ENCODE assay signal across 15 cellular contexts in genomic region chr12:122942609-122943008, GRCh38. TPM values are rescaled to one million over a fixed set of nuclear protein-coding genes. Genes with fewer than 3 reads are reported as not detected.
DNase-seq lines count a peak whose midpoint lies in the region; ATAC-seq and TF ChIP-seq lines count a peak whose summit lies in the region.
"Had no signal": no experiment of that assay in that cellular context is flagged by ENCODE, and none has a peak within 500 bp of the region (broad histone marks: within the 10 kb centered on the region; RNA-seq: fewer than 3 reads in every experiment).

No MANE protein-coding gene starts in this region.

- CTCF ChIA-PET in SK-N-SH (lab: Yijun Ruan, JAX), result interaction anchor here (1.3 kb wide), 1 partner anchor 82 kb away, joined by 4 read pairs; no protein-coding TSS in a partner anchor

- no peak for TF ChIP-seq EP300 in SK-N-SH (IDR thresholded peaks at IDR 0.05; ENCODE audit: borderline replicate concordance in 1 of 2, low read depth in 1 of 2, low read length in 1 of 2)

- intact Hi-C loops in right cardiac atrium (cut with DNase I) (no loop called here), cardiac septum (cut with DNase I) (loop anchor here (5.0 kb wide), 1 partner anchor 45 kb away; the partner anchor contains the start of gene VPS37B), uterus (cut with DNase I; ENCODE audit: low total_unique reads) (no loop called here)

- H3K4me2 ChIP-seq in SK-N-SH, result no peak overlapping the region

- no peak for TF ChIP-seq RAD21 in SK-N-SH (IDR thresholded peaks at IDR 0.05; ENCODE audit: low read length)

- H3K4me1 ChIP-seq in right cardiac atrium (ENCODE audit: control insufficient read depth, insufficient read depth, low read length) (peaks cover 5% of the 10 kb centered on the region), lung (ENCODE audit: control insufficient read depth in 2 of 2, insufficient read depth in 2 of 2, low read length in 2 of 2) (peaks cover 0 to 20% of the 10 kb centered on the region in 2 donors), uterus (no peaks in the 10 kb centered on the region), SK-N-SH (ENCODE audit: control insufficient read depth in 1 of 2, insufficient read depth in 2 of 2, low read depth in 1 of 2, low read length in 1 of 2) (peaks cover 0 to 30% of the 10 kb centered on the region in 2 experiments; a peak in 2 of 4 replicates)

- ATAC-seq in right cardiac atrium, result peak in 1 of 2 donors; percentile 4
- ATAC-seq in lung (ENCODE audit: insufficient read depth, low FRiP score), result no peak
- no peak for ATAC-seq in HG03342 (IDR thresholded peaks at IDR 0.05; ENCODE audit: unreplicated experiment)
- no peak for ATAC-seq in GM18519 (IDR thresholded peaks at IDR 0.05; ENCODE audit: low FRiP score, unreplicated experiment)

- no peaks in the 10 kb centered on the region for H4K20me1 ChIP-seq in SK-N-SH (ENCODE audit: insufficient read depth)

- no peak for TF ChIP-seq POLR2A in uterus (IDR thresholded peaks at IDR 0.05)

- peak in 1 of 3 donors; percentile 28 for DNase-seq in right cardiac atrium
- no peak for DNase-seq in cardiac septum (ENCODE audit: low spot score)
- DNase-seq in lung (ENCODE audit: low spot score), result no peak
- DNase-seq in uterus, result no peak
- no peak for DNase-seq in SK-N-SH
- DNase-seq: activated CD4-positive, alpha-beta T cell treated with anti-CD3 and anti-CD28 coated beads for 48 hours; activated T-cell treated with anti-CD3 and anti-CD28 coated beads, Interleukin-2, amount 50 U/mL, for 48 hours; DND-41; effector memory CD4-positive, alpha-beta T cell; NCI-H2029 treated with DMSO at 0.1 percent for 48 hours; nucleus accumbens had no signal

- H3K9me3 ChIP-seq in right cardiac atrium (ENCODE audit: control insufficient read depth, low read length) (no peaks in the 10 kb centered on the region), lung (ENCODE audit: control insufficient read depth in 2 of 2, insufficient read depth in 1 of 2, low read length in 1 of 2) (peaks cover 0 to 2% of the 10 kb centered on the region in 2 donors), uterus (no peaks in the 10 kb centered on the region), SK-N-SH (no peaks in the 10 kb centered on the region)

- TF ChIP-seq CTCF in lung (IDR thresholded peaks at IDR 0.05; ENCODE audit: control extremely low read depth, extremely low read depth) (no peak), uterus (IDR thresholded peaks at IDR 0.05) (no peak), SK-N-SH (IDR thresholded peaks at IDR 0.05) (no peak)

- H3K9me2 ChIP-seq in SK-N-SH, result no peaks in the 10 kb centered on the region

- H3K27me3 ChIP-seq in right cardiac atrium (ENCODE audit: control insufficient read depth, insufficient read depth) (no peaks in the 10 kb centered on the region), lung (ENCODE audit: control insufficient read depth, insufficient read depth) (no peaks in the 10 kb centered on the region), uterus (no peaks in the 10 kb centered on the region), SK-N-SH (ENCODE audit: insufficient read depth) (no peaks in the 10 kb centered on the region)

- peak overlapping the region; percentile 38 for H3K27ac ChIP-seq in right cardiac atrium (ENCODE audit: low read length)
- H3K27ac ChIP-seq in angular gyrus (ENCODE audit: low read depth, low read length), result peak overlapping the region; percentile 0
- peak overlapping the region; percentile 21 to 68 for H3K27ac ChIP-seq in lung (ENCODE audit: low read depth in 1 of 2, low read length in 1 of 2)
- peak overlapping the region; percentile 38 to 68 for H3K27ac ChIP-seq in uterus
- H3K27ac ChIP-seq in SK-N-SH (ENCODE audit: low read depth in 2 of 2, low read length in 1 of 2), result peak overlapping the region in 1 of 2 experiments; percentile 3; a peak in 1 of 4 replicates
- H3K27ac ChIP-seq: GM23248 had no signal

- no peak overlapping the region for H2AFZ ChIP-seq in SK-N-SH (ENCODE audit: low read depth)
- H2AFZ ChIP-seq: GM23248 had no signal

- peaks cover 15% of the 10 kb centered on the region for H3F3A ChIP-seq in SK-N-SH (replicated peaks; ENCODE audit: insufficient read depth)

- WGBS in right cardiac atrium, result 91% methylated on average over 1 of the region's 1 CpG
- WGBS in lung, 2 donors, result 84 to 96% methylated on average over 1 of the region's 1 CpG
- 83% methylated on average over 1 of the region's 1 CpG for WGBS in SK-N-SH (ENCODE audit: low lambda C conversion rate)

- no peak overlapping the region for H3K4me3 ChIP-seq in right cardiac atrium (ENCODE audit: low read length)
- no peak overlapping the region for H3K4me3 ChIP-seq in lung
- H3K4me3 ChIP-seq in uterus, result no peak overlapping the region
- no peak overlapping the region for H3K4me3 ChIP-seq in SK-N-SH (ENCODE audit: low read depth in 2 of 2, low read length in 1 of 2)
- H3K4me3 ChIP-seq: GM23248 had no signal

- H3K79me2 ChIP-seq in SK-N-SH (ENCODE audit: insufficient read depth), result no peaks in the 10 kb centered on the region

- H3K36me3 ChIP-seq in lung (ENCODE audit: control insufficient read depth in 2 of 2, insufficient read depth in 2 of 2, low read length in 2 of 2), result no peaks in the 10 kb centered on the region
- no peaks in the 10 kb centered on the region for H3K36me3 ChIP-seq in uterus
- H3K36me3 ChIP-seq in SK-N-SH (replicated peaks in 1 of 2; ENCODE audit: control insufficient read depth in 1 of 2, insufficient read depth in 2 of 2, low read length in 1 of 2), result no peaks in the 10 kb centered on the region

- POLR2A ChIA-PET in SK-N-SH (lab: Yijun Ruan, JAX), result interaction anchor here (0.6 kb wide), 1 partner anchor 48 kb away, joined by 3 read pairs; no protein-coding TSS in a partner anchor

- H3K9ac ChIP-seq in SK-N-SH, result no peak overlapping the region
- H3K9ac ChIP-seq: GM23248 had no signal

TF ChIP-seq in SK-N-SH, 30 proteins besides CTCF, POLR2A, EP300 and RAD21 (continues in another document):
- TF ChIP-seq TCF12 (IDR thresholded peaks at IDR 0.05) (no peak), RXRA (IDR thresholded peaks at IDR 0.05; ENCODE audit: borderline replicate concordance, low read depth) (no peak), GABPA (IDR thresholded peaks at IDR 0.05; ENCODE audit: low read depth) (no peak), RCOR1 (IDR thresholded peaks at IDR 0.05; ENCODE audit: low read length) (no peak), SIN3A (IDR thresholded peaks at IDR 0.05; ENCODE audit: borderline replicate concordance, low read depth, low read length) (no peak), GATA2 (CRISPR knock-in tag; IDR thresholded peaks at IDR 0.05) (no peak), FOSL2 (IDR thresholded peaks at IDR 0.05; ENCODE audit: borderline replicate concordance, low read depth) (no peak)
- TF ChIP-seq, protein P1, sequence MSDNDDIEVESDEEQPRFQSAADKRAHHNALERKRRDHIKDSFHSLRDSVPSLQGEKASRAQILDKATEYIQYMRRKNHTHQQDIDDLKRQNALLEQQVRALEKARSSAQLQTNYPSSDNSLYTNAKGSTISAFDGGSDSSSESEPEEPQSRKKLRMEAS (IDR thresholded peaks at IDR 0.05; ENCODE audit: low read depth), result no peak
- TF ChIP-seq, protein P2, sequence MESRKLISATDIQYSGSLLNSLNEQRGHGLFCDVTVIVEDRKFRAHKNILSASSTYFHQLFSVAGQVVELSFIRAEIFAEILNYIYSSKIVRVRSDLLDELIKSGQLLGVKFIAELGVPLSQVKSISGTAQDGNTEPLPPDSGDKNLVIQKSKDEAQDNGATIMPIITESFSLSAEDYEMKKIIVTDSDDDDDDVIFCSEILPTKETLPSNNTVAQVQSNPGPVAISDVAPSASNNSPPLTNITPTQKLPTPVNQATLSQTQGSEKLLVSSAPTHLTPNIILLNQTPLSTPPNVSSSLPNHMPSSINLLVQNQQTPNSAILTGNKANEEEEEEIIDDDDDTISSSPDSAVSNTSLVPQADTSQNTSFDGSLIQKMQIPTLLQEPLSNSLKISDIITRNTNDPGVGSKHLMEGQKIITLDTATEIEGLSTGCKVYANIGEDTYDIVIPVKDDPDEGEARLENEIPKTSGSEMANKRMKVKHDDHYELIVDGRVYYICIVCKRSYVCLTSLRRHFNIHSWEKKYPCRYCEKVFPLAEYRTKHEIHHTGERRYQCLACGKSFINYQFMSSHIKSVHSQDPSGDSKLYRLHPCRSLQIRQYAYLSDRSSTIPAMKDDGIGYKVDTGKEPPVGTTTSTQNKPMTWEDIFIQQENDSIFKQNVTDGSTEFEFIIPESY (IDR thresholded peaks at IDR 0.05; ENCODE audit: borderline replicate concordance, low read depth), result no peak

RNA-seq across cellular contexts. Expression of gene ABCB9, which starts 23.7 kb away (rescaled TPM):
- total RNA-seq in right cardiac atrium (1 to 10 TPM; 6.0 to 7.0 (median 6.7) TPM), cardiac septum (7.2 TPM), lung (1 to 10 TPM; 6.7 to 7.5 TPM), uterus (1 to 10 TPM; 2.0 to 8.6 (median 6.1) TPM)
- polyA plus RNA-seq in right cardiac atrium (5.2 TPM), lung (1 to 10 TPM; 2.7 to 2.9 TPM), SK-N-SH (2012; rRNA removed) (6.2 and 7.6 TPM in 2 replicates)
- polyA plus RNA-seq in SK-N-SH (2012; cell fraction: cytosol; rRNA removed), result 1.9 and 3.6 TPM in 2 replicates
- polyA plus RNA-seq in SK-N-SH (2012; cell fraction: nucleus; rRNA removed), result 14.0 and 14.7 TPM in 2 replicates

RNA-seq across cellular contexts. Expression of gene OGFOD2, which starts 32.4 kb away (rescaled TPM):
- total RNA-seq in right cardiac atrium (10 to 100 TPM in 3 of 4 donors, 1 to 10 TPM in 1; 9.6 to 17.8 (median 14.7) TPM), cardiac septum (10.6 TPM), lung (10 to 100 TPM; 11.4 to 30.1 TPM), uterus (100 to 1,000 TPM in 1 of 4 donors, 10 to 100 TPM in 3; 13.3 to 133 (median 16.8) TPM)
- polyA plus RNA-seq in right cardiac atrium (14.6 TPM), lung (10 to 100 TPM; 17.3 to 19.7 TPM), SK-N-SH (2012; rRNA removed) (22.0 and 25.6 TPM in 2 replicates)
- polyA plus RNA-seq in SK-N-SH (2012; cell fraction: cytosol; rRNA removed), result 7.8 and 13.0 TPM in 2 replicates
- 110 and 155 TPM in 2 replicates for polyA plus RNA-seq in SK-N-SH (2012; cell fraction: nucleus; rRNA removed)

RNA-seq across cellular contexts. Expression of gene ARL6IP4, which starts 37.9 kb away (rescaled TPM):
- total RNA-seq in right cardiac atrium (100 to 1,000 TPM; 158 to 185 (median 168) TPM), cardiac septum (139 TPM), lung (100 to 1,000 TPM in 1 of 2 donors, 10 to 100 TPM in 1; 83.6 to 186 TPM), uterus (100 to 1,000 TPM in 3 of 4 donors, 10 to 100 TPM in 1; 85.9 to 314 (median 207) TPM)
- polyA plus RNA-seq in right cardiac atrium (299 TPM), lung (100 to 1,000 TPM; 197 to 354 TPM), SK-N-SH (2012; rRNA removed) (321 and 370 TPM in 2 replicates)
- 311 and 326 TPM in 2 replicates for polyA plus RNA-seq in SK-N-SH (2012; cell fraction: cytosol; rRNA removed)
- 430 and 534 TPM in 2 replicates for polyA plus RNA-seq in SK-N-SH (2012; cell fraction: nucleus; rRNA removed)

RNA-seq across cellular contexts. Expression of gene VPS37B, which starts 46.7 kb away (rescaled TPM):
- total RNA-seq in right cardiac atrium, result 10 to 100 TPM; 17.9 to 22.2 (median 18.9) TPM
- 21.1 TPM for polyA plus RNA-seq in right cardiac atrium
- 16.8 TPM for total RNA-seq in cardiac septum
- total RNA-seq in lung, result 10 to 100 TPM; 43.1 to 44.1 TPM
- 10 to 100 TPM; 31.0 to 41.5 TPM for polyA plus RNA-seq in lung
- 10 to 100 TPM in 3 of 4 donors, 1 to 10 TPM in 1; 3.3 to 21.6 (median 20.2) TPM for total RNA-seq in uterus
- 20.9 and 41.1 TPM in 2 replicates for polyA plus RNA-seq in SK-N-SH (2012; rRNA removed)
- polyA plus RNA-seq in SK-N-SH (2012; cell fraction: cytosol; rRNA removed), result 28.4 and 30.0 TPM in 2 replicates
- 28.8 and 35.8 TPM in 2 replicates for polyA plus RNA-seq in SK-N-SH (2012; cell fraction: nucleus; rRNA removed)
